Comparison of ENCODE assay signal across 8 cellular contexts in genomic region chr11:44316388-44317240, GRCh38. TPM values are rescaled to one million over a fixed set of nuclear protein-coding genes. Genes with fewer than 3 reads are reported as not detected.
DNase-seq lines count a peak whose midpoint lies in the region; ATAC-seq and TF ChIP-seq lines count a peak whose summit lies in the region.

No MANE protein-coding gene starts in this region.

- no peak overlapping the region for H3K27ac ChIP-seq in fibroblast of lung (ENCODE audit: insufficient read depth, low read length)

- no peak for TF ChIP-seq CTCF in fibroblast of lung (conservative IDR thresholded peaks at IDR 0.05 in 1 of 2, IDR thresholded peaks at IDR 0.05 in 1 of 2; ENCODE audit: low read depth in 1 of 2, low read length in 2 of 2)
- no peak for TF ChIP-seq CTCF in progenitor cell of endocrine pancreas (IDR thresholded peaks at IDR 0.05; ENCODE audit: unreplicated experiment)
- no peak for TF ChIP-seq CTCF in GM10266 (IDR thresholded peaks at IDR 0.05; ENCODE audit: control insufficient read depth, insufficient read depth, low read depth, missing control alignments)

- peaks cover 100% of the 10 kb centered on the region for H3K27me3 Mint-ChIP-seq in progenitor cell of endocrine pancreas

- H3K9ac ChIP-seq in fibroblast of lung (ENCODE audit: insufficient read depth, low read length): no peak overlapping the region

- H3K4me3 ChIP-seq in fibroblast of lung (replicated peaks in 1 of 4; ENCODE audit: control extremely low read depth in 1 of 4, insufficient read depth in 1 of 4, low read depth in 3 of 4, low read length in 4 of 4): peak overlapping the region in 1 of 4 experiments; percentile 14

- no peaks in the 10 kb centered on the region for H3K36me3 ChIP-seq in fibroblast of lung (ENCODE audit: control insufficient read depth, insufficient read depth, low read length)

- peak overlapping the region; percentile 63 for H3K4me3 Mint-ChIP-seq in progenitor cell of endocrine pancreas (ENCODE audit: low read depth)

- H3K9me3 ChIP-seq in fibroblast of lung (ENCODE audit: control insufficient read depth, insufficient read depth, low read depth, low read length): no peaks in the 10 kb centered on the region

- DNase-seq in DMS53 treated with DMSO at 0.1 percent for 48 hours (lab: John Stamatoyannopoulos, UW; ENCODE audit: unreplicated experiment) (peak; percentile 29), NCI-H2171 treated with DMSO at 0.1 percent for 48 hours (lab: John Stamatoyannopoulos, UW) (peak; percentile 73), fibroblast of lung (ENCODE audit: low read depth in 2 of 2) (no peak), progenitor cell of endocrine pancreas (ENCODE audit: low spot score, unreplicated experiment) (no peak), SHP77 treated with DMSO at 0.1 percent for 48 hours (lab: John Stamatoyannopoulos, UW) (no peak), GM10266 (ENCODE audit: extremely low spot score) (no peak), GM19238 (ENCODE audit: insufficient read length, low spot score) (no peak)

- H3K36me3 Mint-ChIP-seq in progenitor cell of endocrine pancreas (ENCODE audit: insufficient read depth): no peaks in the 10 kb centered on the region

- peaks cover 8% of the 10 kb centered on the region for H3K4me1 Mint-ChIP-seq in progenitor cell of endocrine pancreas (ENCODE audit: low read depth)

- no peak for ATAC-seq in HG02588 (IDR thresholded peaks at IDR 0.05; ENCODE audit: unreplicated experiment)

- H2AFZ ChIP-seq in fibroblast of lung (ENCODE audit: low read length): no peak overlapping the region

- no peaks in the 10 kb centered on the region for H3K4me1 ChIP-seq in fibroblast of lung (ENCODE audit: control insufficient read depth, extremely low read depth, insufficient read depth, low read length)

- no peaks in the 10 kb centered on the region for H3K79me2 ChIP-seq in fibroblast of lung (ENCODE audit: control insufficient read depth, insufficient read depth, low read length)

- no peak overlapping the region for H3K27ac Mint-ChIP-seq in progenitor cell of endocrine pancreas

- peaks cover 89% of the 10 kb centered on the region for H3K27me3 ChIP-seq in fibroblast of lung (ENCODE audit: control insufficient read depth, insufficient read depth, low read length)

- no peaks in the 10 kb centered on the region for H3K9me3 Mint-ChIP-seq in progenitor cell of endocrine pancreas (ENCODE audit: low read depth)

- H4K20me1 ChIP-seq in fibroblast of lung (ENCODE audit: control insufficient read depth, extremely low read depth, insufficient read depth, low read length): no peaks in the 10 kb centered on the region

- H3K4me2 ChIP-seq in fibroblast of lung (ENCODE audit: extremely low read depth, insufficient read depth, low read length): peak overlapping the region; percentile 64

RNA-seq across cellular contexts. Expression of gene ALX4, which starts 6.7 kb away (rescaled TPM):
- not detected in 2 replicates for total RNA-seq in fibroblast of lung
- not detected in 2 replicates for polyA plus RNA-seq in fibroblast of lung
- polyA plus RNA-seq in fibroblast of lung (2012): not detected in 2 replicates
- not detected in 2 replicates for polyA minus RNA-seq in fibroblast of lung (ENCODE audit: low replicate concordance)
- total RNA-seq in progenitor cell of endocrine pancreas: not detected in 2 replicates

Comparison
In these comparisons a context has a peak if more than half of its experiments do, and no peak if none do; other contexts are left out.
1. DNase-seq: peak in DMS53 treated with DMSO at 0.1 percent for 48 hours (single experiment) and NCI-H2171 treated with DMSO at 0.1 percent for 48 hours (single experiment); none in fibroblast of lung (0 of 2), progenitor cell of endocrine pancreas (single experiment), SHP77 treated with DMSO at 0.1 percent for 48 hours (single experiment), GM10266 (single experiment) and GM19238 (single experiment).